1 cellular context compared by ENCODE assay signal in the genomic region with DNA sequence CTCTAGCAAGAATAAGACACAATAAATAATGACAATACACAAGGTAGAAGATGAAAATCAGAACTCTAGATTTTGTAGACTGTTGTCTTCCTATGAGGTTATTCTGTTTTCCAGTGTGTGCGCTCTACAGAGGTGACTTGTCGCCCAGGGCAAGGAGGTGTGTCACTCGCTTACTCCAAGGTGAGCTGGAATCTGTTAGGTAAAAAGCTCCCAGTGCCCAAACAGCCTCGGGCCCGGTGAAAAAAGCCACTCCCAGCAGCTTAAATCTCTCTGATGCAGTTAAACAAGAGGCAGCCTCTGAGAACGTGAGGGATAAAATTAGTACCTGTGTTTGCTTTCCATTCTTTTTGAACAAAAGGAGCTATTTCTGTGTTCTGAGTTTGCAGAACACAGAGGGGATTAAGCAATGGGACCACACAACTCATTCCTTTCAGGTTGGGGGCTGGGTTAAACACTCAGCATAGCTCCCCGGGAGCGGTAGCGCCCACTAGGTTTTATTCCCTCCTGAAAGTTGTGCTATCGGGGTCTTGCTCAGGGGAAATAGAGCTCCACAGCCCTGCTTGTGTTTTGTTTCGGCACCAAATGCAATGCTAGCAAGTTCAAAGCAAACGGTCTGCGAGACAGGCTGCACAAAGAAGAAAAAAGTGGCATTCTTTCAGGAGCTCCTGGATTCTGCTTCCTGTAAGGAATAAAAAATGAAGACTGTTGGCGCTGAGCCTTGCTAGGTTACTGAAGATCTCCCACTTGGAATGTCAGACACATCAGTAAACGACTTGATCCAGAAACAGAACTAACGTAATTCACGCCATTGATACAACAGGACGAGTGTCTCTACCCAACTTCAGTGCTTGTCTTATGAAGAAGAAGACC.
TF ChIP-seq lines count a peak whose summit lies in the region.

No MANE protein-coding gene starts in this region.

TF ChIP-seq in HepG2, 621 proteins besides CTCF, POLR2A, EP300 and RAD21 (continued from another document and continues in another):
- TF ChIP-seq, protein P1, sequence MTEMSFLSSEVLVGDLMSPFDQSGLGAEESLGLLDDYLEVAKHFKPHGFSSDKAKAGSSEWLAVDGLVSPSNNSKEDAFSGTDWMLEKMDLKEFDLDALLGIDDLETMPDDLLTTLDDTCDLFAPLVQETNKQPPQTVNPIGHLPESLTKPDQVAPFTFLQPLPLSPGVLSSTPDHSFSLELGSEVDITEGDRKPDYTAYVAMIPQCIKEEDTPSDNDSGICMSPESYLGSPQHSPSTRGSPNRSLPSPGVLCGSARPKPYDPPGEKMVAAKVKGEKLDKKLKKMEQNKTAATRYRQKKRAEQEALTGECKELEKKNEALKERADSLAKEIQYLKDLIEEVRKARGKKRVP (CRISPR knock-in tag; IDR thresholded peaks at IDR 0.05): no peak
- TF ChIP-seq ZNF501 (CRISPR knock-in tag; IDR thresholded peaks at IDR 0.05) (no peak; the same call in none of the 2 replicates), MBD4 (IDR thresholded peaks at IDR 0.05; ENCODE audit: borderline replicate concordance, low read length) (no peak), ZNF512B (CRISPR knock-in tag; IDR thresholded peaks at IDR 0.05; ENCODE audit: borderline replicate concordance) (peak; percentile 52; the same call in 1 of the 2 replicates), ZNF598 (CRISPR knock-in tag; IDR thresholded peaks at IDR 0.05; ENCODE audit: borderline replicate concordance) (no peak), ZNF263 (CRISPR knock-in tag; IDR thresholded peaks at IDR 0.05) (no peak; the same call in 1 of the 2 replicates), ZBTB3 (CRISPR knock-in tag; IDR thresholded peaks at IDR 0.05; ENCODE audit: borderline replicate concordance, low read depth) (no peak), ZBTB39 (CRISPR knock-in tag; IDR thresholded peaks at IDR 0.05) (0 out of 2 replicates have a peak, but pooled peaks have one; percentile 16), NFRKB (IDR thresholded peaks at IDR 0.05) (no peak), CHD2 (IDR thresholded peaks at IDR 0.05; ENCODE audit: low read depth, low read length) (no peak), ZNF781 (CRISPR knock-in tag; IDR thresholded peaks at IDR 0.05; ENCODE audit: borderline replicate concordance, not compliant biosample characterization) (no peak), TEAD3 (CRISPR knock-in tag; optimal IDR thresholded peaks at IDR 0.05; ENCODE audit: borderline replicate concordance) (no peak), ZNF83 (CRISPR knock-in tag; IDR thresholded peaks at IDR 0.05; ENCODE audit: borderline replicate concordance) (no peak), ZNF703 (CRISPR knock-in tag; IDR thresholded peaks at IDR 0.05; ENCODE audit: borderline replicate concordance) (no peak), ZBTB26 (CRISPR knock-in tag; IDR thresholded peaks at IDR 0.05; ENCODE audit: borderline replicate concordance) (no peak), RCOR2 (CRISPR knock-in tag; IDR thresholded peaks at IDR 0.05) (0 out of 2 replicates have a peak, but pooled peaks have one; percentile 30), ZBTB1 (CRISPR knock-in tag; IDR thresholded peaks at IDR 0.05; ENCODE audit: borderline replicate concordance) (no peak), CREBL2 (CRISPR knock-in tag; IDR thresholded peaks at IDR 0.05; ENCODE audit: borderline replicate concordance) (no peak), RFX3 (CRISPR knock-in tag; IDR thresholded peaks at IDR 0.05) (0 out of 2 replicates have a peak, but pooled peaks have one; percentile 6), ZNF563 (CRISPR knock-in tag; IDR thresholded peaks at IDR 0.05) (no peak), SALL2 (CRISPR knock-in tag; IDR thresholded peaks at IDR 0.05) (no peak), SMYD3 (CRISPR knock-in tag; IDR thresholded peaks at IDR 0.05) (no peak), TFDP1 (CRISPR knock-in tag; IDR thresholded peaks at IDR 0.05; ENCODE audit: borderline replicate concordance) (peak; percentile 13; the same call in 1 of the 2 replicates), ZNF543 (CRISPR knock-in tag; IDR thresholded peaks at IDR 0.05) (no peak), SMARCE1 (IDR thresholded peaks at IDR 0.05; ENCODE audit: borderline replicate concordance) (no peak), HMG20A (CRISPR knock-in tag; IDR thresholded peaks at IDR 0.05; ENCODE audit: borderline replicate concordance) (peak; percentile 51; the same call in 1 of the 2 replicates), ONECUT2 (CRISPR knock-in tag; IDR thresholded peaks at IDR 0.05) (no peak), ZFP62 (CRISPR knock-in tag; IDR thresholded peaks at IDR 0.05) (no peak), PREB (CRISPR knock-in tag; IDR thresholded peaks at IDR 0.05) (no peak), MTF2 (CRISPR knock-in tag; IDR thresholded peaks at IDR 0.05; ENCODE audit: borderline replicate concordance) (no peak), YY1 (IDR thresholded peaks at IDR 0.05; ENCODE audit: insufficient read depth, insufficient replicate concordance, low read depth, low read length) (no peak), SKI (IDR thresholded peaks at IDR 0.05; ENCODE audit: partially characterized antibody) (no peak), ZSCAN21 (CRISPR knock-in tag; IDR thresholded peaks at IDR 0.05; ENCODE audit: borderline replicate concordance) (0 out of 2 replicates have a peak, but pooled peaks have one; percentile 48), ZNF460 (CRISPR knock-in tag; IDR thresholded peaks at IDR 0.05; ENCODE audit: borderline replicate concordance) (no peak), STAT5B (CRISPR knock-in tag; IDR thresholded peaks at IDR 0.05) (no peak), GTF3A (CRISPR knock-in tag; conservative IDR thresholded peaks at IDR 0.05) (no peak), ZNF766 (CRISPR knock-in tag; IDR thresholded peaks at IDR 0.05; ENCODE audit: borderline replicate concordance) (no peak), ZNF253 (CRISPR knock-in tag; IDR thresholded peaks at IDR 0.05; ENCODE audit: borderline replicate concordance) (no peak), ETV6 (CRISPR knock-in tag; conservative IDR thresholded peaks at IDR 0.05) (no peak), ZNF75D (CRISPR knock-in tag; IDR thresholded peaks at IDR 0.05; ENCODE audit: borderline replicate concordance) (no peak), SOX5 (CRISPR knock-in tag; IDR thresholded peaks at IDR 0.05; ENCODE audit: borderline replicate concordance) (peak; percentile 88), CREM (IDR thresholded peaks at IDR 0.05) (no peak; the same call in 1 of the 2 replicates), CREM (CRISPR knock-in tag; IDR thresholded peaks at IDR 0.05) (no peak), ZNF20 (CRISPR knock-in tag; IDR thresholded peaks at IDR 0.05) (no peak), ZFX (CRISPR knock-in tag; IDR thresholded peaks at IDR 0.05; ENCODE audit: low read depth) (no peak), MXD3 (CRISPR knock-in tag; IDR thresholded peaks at IDR 0.05) (no peak), ZEB1 (IDR thresholded peaks at IDR 0.05; ENCODE audit: insufficient replicate concordance, low read depth) (no peak), ZNF629 (CRISPR knock-in tag; conservative IDR thresholded peaks at IDR 0.05) (no peak), ZNF431 (CRISPR knock-in tag; IDR thresholded peaks at IDR 0.05; ENCODE audit: borderline replicate concordance, low read depth) (no peak)
- TF ChIP-seq, protein P2, sequence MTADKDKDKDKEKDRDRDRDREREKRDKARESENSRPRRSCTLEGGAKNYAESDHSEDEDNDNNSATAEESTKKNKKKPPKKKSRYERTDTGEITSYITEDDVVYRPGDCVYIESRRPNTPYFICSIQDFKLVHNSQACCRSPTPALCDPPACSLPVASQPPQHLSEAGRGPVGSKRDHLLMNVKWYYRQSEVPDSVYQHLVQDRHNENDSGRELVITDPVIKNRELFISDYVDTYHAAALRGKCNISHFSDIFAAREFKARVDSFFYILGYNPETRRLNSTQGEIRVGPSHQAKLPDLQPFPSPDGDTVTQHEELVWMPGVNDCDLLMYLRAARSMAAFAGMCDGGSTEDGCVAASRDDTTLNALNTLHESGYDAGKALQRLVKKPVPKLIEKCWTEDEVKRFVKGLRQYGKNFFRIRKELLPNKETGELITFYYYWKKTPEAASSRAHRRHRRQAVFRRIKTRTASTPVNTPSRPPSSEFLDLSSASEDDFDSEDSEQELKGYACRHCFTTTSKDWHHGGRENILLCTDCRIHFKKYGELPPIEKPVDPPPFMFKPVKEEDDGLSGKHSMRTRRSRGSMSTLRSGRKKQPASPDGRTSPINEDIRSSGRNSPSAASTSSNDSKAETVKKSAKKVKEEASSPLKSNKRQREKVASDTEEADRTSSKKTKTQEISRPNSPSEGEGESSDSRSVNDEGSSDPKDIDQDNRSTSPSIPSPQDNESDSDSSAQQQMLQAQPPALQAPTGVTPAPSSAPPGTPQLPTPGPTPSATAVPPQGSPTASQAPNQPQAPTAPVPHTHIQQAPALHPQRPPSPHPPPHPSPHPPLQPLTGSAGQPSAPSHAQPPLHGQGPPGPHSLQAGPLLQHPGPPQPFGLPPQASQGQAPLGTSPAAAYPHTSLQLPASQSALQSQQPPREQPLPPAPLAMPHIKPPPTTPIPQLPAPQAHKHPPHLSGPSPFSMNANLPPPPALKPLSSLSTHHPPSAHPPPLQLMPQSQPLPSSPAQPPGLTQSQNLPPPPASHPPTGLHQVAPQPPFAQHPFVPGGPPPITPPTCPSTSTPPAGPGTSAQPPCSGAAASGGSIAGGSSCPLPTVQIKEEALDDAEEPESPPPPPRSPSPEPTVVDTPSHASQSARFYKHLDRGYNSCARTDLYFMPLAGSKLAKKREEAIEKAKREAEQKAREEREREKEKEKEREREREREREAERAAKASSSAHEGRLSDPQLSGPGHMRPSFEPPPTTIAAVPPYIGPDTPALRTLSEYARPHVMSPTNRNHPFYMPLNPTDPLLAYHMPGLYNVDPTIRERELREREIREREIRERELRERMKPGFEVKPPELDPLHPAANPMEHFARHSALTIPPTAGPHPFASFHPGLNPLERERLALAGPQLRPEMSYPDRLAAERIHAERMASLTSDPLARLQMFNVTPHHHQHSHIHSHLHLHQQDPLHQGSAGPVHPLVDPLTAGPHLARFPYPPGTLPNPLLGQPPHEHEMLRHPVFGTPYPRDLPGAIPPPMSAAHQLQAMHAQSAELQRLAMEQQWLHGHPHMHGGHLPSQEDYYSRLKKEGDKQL (CRISPR knock-in tag; IDR thresholded peaks at IDR 0.05; ENCODE audit: low read depth): no peak
